Comparison of ENCODE assay signal across 1 cellular context in genomic region chr2:162795312-162795711, GRCh38.
TF ChIP-seq lines count a peak whose summit lies in the region.

No MANE protein-coding gene starts in this region.

TF ChIP-seq in WTC11, 78 proteins besides CTCF, POLR2A, EP300 and RAD21 (continued from another document):
- no peak for TF ChIP-seq ATF6 (CRISPR knock-in tag; IDR thresholded peaks at IDR 0.05)
